ENCODE assay signal across 25 cellular contexts in genomic region chr1:241447056-241447649, GRCh38.
DNase-seq lines count a peak whose midpoint lies in the region; ATAC-seq lines count a peak whose summit lies in the region.
"Had no signal": no experiment of that assay in that cellular context is flagged by ENCODE, and none has a peak within 500 bp of the region (broad histone marks: within the 10 kb centered on the region; RNA-seq: fewer than 3 reads in every experiment).

No MANE protein-coding gene starts in this region.

- no peak overlapping the region for H3K4me3 ChIP-seq in effector memory CD4-positive, alpha-beta T cell (ENCODE audit: insufficient read depth, low read depth, low read length, poor library complexity, severe bottlenecking)
- H3K4me3 ChIP-seq: adrenal gland, breast epithelium, MG63 had no signal

- ATAC-seq in HG03342 (IDR thresholded peaks at IDR 0.05; ENCODE audit: unreplicated experiment) (peak; percentile 66), GM21825 (IDR thresholded peaks at IDR 0.05; ENCODE audit: unreplicated experiment) (no peak)
- ATAC-seq: HepG2, SK-N-SH treated with all-trans-retinoic acid at 6 μM for 48 hours had no signal

- no peaks in the 10 kb centered on the region for H3K36me3 ChIP-seq in effector memory CD4-positive, alpha-beta T cell (ENCODE audit: control insufficient read depth, insufficient read depth, low read length)
- H3K36me3 ChIP-seq: adrenal gland, breast epithelium, MG63 had no signal

- H3K27me3 ChIP-seq in effector memory CD4-positive, alpha-beta T cell (replicated peaks; ENCODE audit: control insufficient read depth, insufficient read depth, low read length, poor library complexity, severe bottlenecking) = no peaks in the 10 kb centered on the region
- H3K27me3 ChIP-seq: adrenal gland, breast epithelium, MG63 had no signal

- no peak overlapping the region for H3K27ac ChIP-seq in effector memory CD4-positive, alpha-beta T cell (ENCODE audit: insufficient read depth, low read length, poor library complexity, severe bottlenecking)
- H3K27ac ChIP-seq: adrenal gland, breast epithelium had no signal

- H3K4me1 ChIP-seq in effector memory CD4-positive, alpha-beta T cell (ENCODE audit: control insufficient read depth, insufficient read depth, low read length, poor library complexity, severe bottlenecking) = no peaks in the 10 kb centered on the region
- H3K4me1 ChIP-seq: adrenal gland, breast epithelium had no signal

- no peaks in the 10 kb centered on the region for H3K9me3 ChIP-seq in effector memory CD4-positive, alpha-beta T cell (ENCODE audit: control insufficient read depth, low read length)
- H3K9me3 ChIP-seq: adrenal gland, breast epithelium had no signal

- DNase-seq in COLO668 (lab: John Stamatoyannopoulos, UW; ENCODE audit: unreplicated experiment) (peak; percentile 50), NCI-H524 treated with DMSO at 0.1 percent for 48 hours (lab: John Stamatoyannopoulos, UW) (peak; percentile 96), cerebellar cortex (ENCODE audit: low spot score) (peak; percentile 37), GM19240 (ENCODE audit: insufficient read length, low spot score) (no peak)
- no peak for DNase-seq in effector memory CD4-positive, alpha-beta T cell
- DNase-seq in activated CD4-positive, alpha-beta T cell treated with anti-CD3 and anti-CD28 coated beads, Interleukin-2, amount 50 U/mL, for 4 hours = no peak
- DNase-seq: activated CD4-positive, alpha-beta memory T cell treated with anti-CD3 and anti-CD28 coated beads, Interleukin-2, amount 10 ng/mL, durations not matched to agents 7 days and 5 days; activated CD4-positive, CD25-positive, alpha-beta regulatory T cell; activated T-cell treated with anti-CD3 and anti-CD28 coated beads for 4 hours; H7; hypothalamus; kidney; MG63; naive B cell; NCI-H1436; NK-92 treated with Interleukin-12 subunit alpha and Interleukin-12 subunit beta, amount 100 ng/mL, for 24 hours; RPMI8226; stimulated activated CD4-positive, alpha-beta T cell treated with anti-CD3 and anti-CD28 coated beads, Interleukin-12 subunit alpha, Interleukin-12 subunit beta, amount 100 ng/mL, for 4 hours; substantia nigra had no signal

Comparison
In these comparisons a context has a peak if more than half of its experiments do, and no peak if none do; other contexts are left out.
1. DNase-seq: peak in COLO668 (single experiment), NCI-H524 treated with DMSO at 0.1 percent for 48 hours (single experiment) and cerebellar cortex (single experiment); none in effector memory CD4-positive, alpha-beta T cell (0 of 3), GM19240 (single experiment) and activated CD4-positive, alpha-beta T cell treated with anti-CD3 and anti-CD28 coated beads, Interleukin-2, amount 50 U/mL, for 4 hours (0 of 2).